Comparison of ENCODE assay signal across 8 cellular contexts in the genomic region with DNA sequence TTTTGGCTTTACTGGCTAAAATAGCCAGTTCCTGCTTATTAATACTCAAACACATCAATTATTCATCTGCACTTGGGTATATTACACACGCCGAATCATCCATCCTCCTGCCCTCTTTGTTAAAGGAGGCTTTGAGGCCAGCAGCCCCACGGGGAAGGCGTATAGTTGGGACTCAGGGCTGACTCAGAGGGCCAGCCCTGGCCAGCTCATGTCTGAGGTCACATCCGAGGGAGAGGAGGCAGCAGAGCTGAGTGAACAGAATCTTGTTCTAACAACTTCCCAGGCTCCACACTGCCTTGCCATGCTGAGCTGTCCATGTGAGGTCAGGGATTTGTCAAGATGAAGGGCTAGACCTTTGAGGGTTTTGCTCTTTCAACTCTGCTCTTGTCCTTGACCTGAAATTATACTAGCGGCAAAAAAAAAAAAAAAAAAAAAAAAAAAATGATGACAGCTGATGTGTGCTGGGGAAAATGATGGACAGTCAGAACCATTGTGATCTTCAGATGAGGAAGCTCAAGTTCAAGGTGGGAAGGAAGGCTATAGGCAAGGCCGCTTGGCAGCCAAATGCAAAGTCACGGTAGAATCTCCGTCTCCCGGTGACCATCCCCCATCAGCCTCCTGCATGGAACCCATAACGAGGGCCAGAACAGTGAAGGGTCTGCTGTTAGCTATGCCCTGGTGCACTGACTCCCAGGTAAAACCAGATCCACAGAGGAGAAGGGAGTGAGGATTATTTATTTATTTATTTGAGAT. TPM values are rescaled to one million over a fixed set of nuclear protein-coding genes. Genes with fewer than 3 reads are reported as not detected.
DNase-seq lines count a peak whose midpoint lies in the region; ATAC-seq and TF ChIP-seq lines count a peak whose summit lies in the region.

No MANE protein-coding gene starts in this region.

- no peaks in the 10 kb centered on the region for H4K20me1 ChIP-seq in H9 (ENCODE audit: control insufficient read depth, insufficient read depth, insufficient read length)

- H4K8ac ChIP-seq in H9 (replicated peaks; ENCODE audit: insufficient read length, low read depth, low read length), result no peak overlapping the region

- peaks cover 0 to 7% of the 10 kb centered on the region in 2 experiments; a peak in 2 of 5 replicates for H3K9me3 Mint-ChIP-seq in H9
- H3K9me3 Mint-ChIP-seq in activated T-helper 17 cell treated with anti-CD3 and anti-CD28 coated beads, Interleukin-2, amount 50 U/mL, for 72 hours, result no peaks in the 10 kb centered on the region

- no peak overlapping the region for H3K18ac ChIP-seq in H9 (ENCODE audit: insufficient read length, low read depth, low read length)

- H4K5ac ChIP-seq in H9 (ENCODE audit: insufficient read length, low read depth, low read length), result no peak overlapping the region

- no peak overlapping the region for H3K4ac ChIP-seq in H9 (ENCODE audit: low read depth, low read length)

- H3K9ac ChIP-seq in H9 (ENCODE audit: extremely low read depth, insufficient read length, low read length), result no peak overlapping the region

- H3K23ac ChIP-seq in H9 (ENCODE audit: insufficient read length, low read depth, low read length), result no peak overlapping the region

- no peak overlapping the region for H3K4me3 Mint-ChIP-seq in H9
- H3K4me3 Mint-ChIP-seq in activated T-helper 17 cell treated with anti-CD3 and anti-CD28 coated beads, Interleukin-2, amount 50 U/mL, for 72 hours, result no peak overlapping the region

- H3K14ac ChIP-seq in H9 (ENCODE audit: insufficient read depth, low read length), result peak overlapping the region; percentile 0; the same call in 1 of the 2 replicates

- H2BK12ac ChIP-seq in H9 (ENCODE audit: insufficient read length, low read depth, low read length), result no peak overlapping the region

- intact Hi-C loops in left lung (cut with DNase I), result no loop called here

- H4K91ac ChIP-seq in H9 (ENCODE audit: insufficient read length, low read depth, low read length), result no peak overlapping the region

- H3K4me1 Mint-ChIP-seq in H9, result peaks cover 9 to 14% of the 10 kb centered on the region in 2 experiments
- no peaks in the 10 kb centered on the region for H3K4me1 Mint-ChIP-seq in activated T-helper 17 cell treated with anti-CD3 and anti-CD28 coated beads, Interleukin-2, amount 50 U/mL, for 72 hours

- H3K56ac ChIP-seq in H9 (ENCODE audit: insufficient read length, low read depth, low read length), result no peak overlapping the region

- peak; percentile 100 for ATAC-seq in activated T-helper 17 cell treated with anti-CD3 and anti-CD28 coated beads, Interleukin-2, amount 50 U/mL, for 72 hours (replicated peaks)
- ATAC-seq in left lung (peak; percentile 78), GM18867 (IDR thresholded peaks at IDR 0.05; ENCODE audit: unreplicated experiment) (no peak)

- TF ChIP-seq CTCF in H9 (conservative IDR thresholded peaks at IDR 0.05), result no peak
- no peak for TF ChIP-seq CTCF in left lung (IDR thresholded peaks at IDR 0.05)
- no peak for TF ChIP-seq CTCF in BE2C (IDR thresholded peaks at IDR 0.05; ENCODE audit: low read depth, low read length)

- H3K27me3 ChIP-seq in H9 (ENCODE audit: insufficient read depth, low read length), result no peaks in the 10 kb centered on the region
- no peaks in the 10 kb centered on the region for H3K27me3 ChIP-seq in left lung
- no peaks in the 10 kb centered on the region for H3K27me3 ChIP-seq in BE2C

- DNase-seq in AG08396 (ENCODE audit: low spot score) (peak; percentile 92), H9 (no peak), left lung (peak in 1 of 2 donors; percentile 46), mesenteric fat pad (ENCODE audit: low spot score) (no peak), GM19240 (ENCODE audit: insufficient read length, low spot score) (no peak), BE2C (no peak)

- no peak overlapping the region for H2BK120ac ChIP-seq in H9 (ENCODE audit: low read depth, low read length, poor library complexity, severe bottlenecking)

- H2BK20ac ChIP-seq in H9 (ENCODE audit: low read depth, low read length, poor library complexity, severe bottlenecking), result no peak overlapping the region

- H3K4me1 ChIP-seq in H9 (ENCODE audit: insufficient read depth, low read length) (no peaks in the 10 kb centered on the region; the same call in 1 of the 2 replicates), left lung (no peaks in the 10 kb centered on the region), BE2C (no peaks in the 10 kb centered on the region)

- H3K79me2 ChIP-seq in H9 (ENCODE audit: insufficient read depth, low read length), result no peaks in the 10 kb centered on the region

- WGBS in H9 (ENCODE audit: extremely low coverage, insufficient read length, low lambda C conversion rate), result no CpG with 5 or more reads among the region's 11 CpGs

- H3K27ac Mint-ChIP-seq in H9, result peak overlapping the region in 1 of 3 experiments; percentile 73; a peak in 1 of 7 replicates
- H3K27ac Mint-ChIP-seq in activated T-helper 17 cell treated with anti-CD3 and anti-CD28 coated beads, Interleukin-2, amount 50 U/mL, for 72 hours, result no peak overlapping the region

- H3K9me3 ChIP-seq in H9 (ENCODE audit: control insufficient read depth, low read depth, low read length), result no peaks in the 10 kb centered on the region
- no peaks in the 10 kb centered on the region for H3K9me3 ChIP-seq in left lung
- no peaks in the 10 kb centered on the region for H3K9me3 ChIP-seq in BE2C

- no peaks in the 10 kb centered on the region for H3K79me1 ChIP-seq in H9 (ENCODE audit: insufficient read depth, low read depth, low read length, poor library complexity, severe bottlenecking)

- H3K4me2 ChIP-seq in H9 (ENCODE audit: insufficient read depth, insufficient read length, low read length), result no peak overlapping the region

- no peaks in the 10 kb centered on the region for H3K36me3 Mint-ChIP-seq in H9 (ENCODE audit: insufficient read depth in 1 of 3, low read depth in 3 of 3)
- no peaks in the 10 kb centered on the region for H3K36me3 Mint-ChIP-seq in activated T-helper 17 cell treated with anti-CD3 and anti-CD28 coated beads, Interleukin-2, amount 50 U/mL, for 72 hours (ENCODE audit: low read depth)

- H2AK5ac ChIP-seq in H9 (ENCODE audit: insufficient read length, low read length), result no peak overlapping the region

- H3K4me3 ChIP-seq in left lung (no peak overlapping the region), BE2C (ENCODE audit: low read depth, low read length) (no peak overlapping the region)

- no peak overlapping the region for H2BK15ac ChIP-seq in H9 (ENCODE audit: low read depth, low read length)

- H3K27ac ChIP-seq in H9 (ENCODE audit: insufficient read length, low read depth, low read length) (no peak overlapping the region), left lung (no peak overlapping the region)

- H3K36me3 ChIP-seq in left lung (no peaks in the 10 kb centered on the region), BE2C (no peaks in the 10 kb centered on the region)

- peaks cover 2% of the 10 kb centered on the region; the same call in 1 of the 2 replicates for H3K27me3 Mint-ChIP-seq in H9 (ENCODE audit: low read depth)
- H3K27me3 Mint-ChIP-seq in activated T-helper 17 cell treated with anti-CD3 and anti-CD28 coated beads, Interleukin-2, amount 50 U/mL, for 72 hours, result peaks cover 6% of the 10 kb centered on the region

- H3K23me2 ChIP-seq in H9 (ENCODE audit: insufficient read length, low read depth, low read length, poor library complexity, severe bottlenecking), result no peaks in the 10 kb centered on the region

- no peak overlapping the region for H2BK5ac ChIP-seq in H9 (ENCODE audit: insufficient read length, low read length)

- no peak overlapping the region for H3T11ph ChIP-seq in H9 (ENCODE audit: low read length)

- no peak overlapping the region for H2AFZ ChIP-seq in H9 (ENCODE audit: low read length)

RNA-seq across cellular contexts. Expression of gene MARK3, which starts 12.5 kb away (rescaled TPM):
- total RNA-seq in H9 (2021) (71.3 and 81.9 TPM in 2 replicates), left lung (10 to 100 TPM; 78.8 to 92.9 TPM), mesenteric fat pad (78.3 TPM)
- 10 to 100 TPM; 61.2 to 80.8 TPM for total RNA-seq in activated T-helper 17 cell treated with anti-CD3 and anti-CD28 coated beads, Interleukin-2, amount 50 U/mL, for 72 hours
- 139 TPM for polyA plus RNA-seq in BE2C (2012; ENCODE audit: insufficient read depth, insufficient read length, low read depth)

RNA-seq across cellular contexts. Expression of gene EIF5, which starts 38.7 kb away (rescaled TPM):
- total RNA-seq in H9 (2021), result 337 and 356 TPM in 2 replicates
- total RNA-seq in activated T-helper 17 cell treated with anti-CD3 and anti-CD28 coated beads, Interleukin-2, amount 50 U/mL, for 72 hours, result 100 to 1,000 TPM; 196 to 296 TPM
- total RNA-seq in left lung, result 100 to 1,000 TPM; 164 to 239 TPM
- 267 TPM for total RNA-seq in mesenteric fat pad
- polyA plus RNA-seq in BE2C (2012; ENCODE audit: insufficient read depth, insufficient read length, low read depth), result 442 TPM
